In genomic region chr2:39516347-39517101, GRCh38 we compare ENCODE assay signal across 11 cellular contexts.
DNase-seq lines count a peak whose midpoint lies in the region; ATAC-seq and TF ChIP-seq lines count a peak whose summit lies in the region.
"Had no signal": no experiment of that assay in that cellular context is flagged by ENCODE, and none has a peak within 500 bp of the region (broad histone marks: within the 10 kb centered on the region; RNA-seq: fewer than 3 reads in every experiment).

No MANE protein-coding gene starts in this region.

- TF ChIP-seq CTCF in A673 (conservative IDR thresholded peaks at IDR 0.05; ENCODE audit: low read depth, low read length) (peak; percentile 55), fibroblast of mammary gland (conservative IDR thresholded peaks at IDR 0.05; ENCODE audit: control insufficient read depth, insufficient read depth, low read depth, low read length) (no peak), GM10266 (IDR thresholded peaks at IDR 0.05; ENCODE audit: control insufficient read depth, insufficient read depth, low read depth, missing control alignments) (no peak), nephron progenitor cell (IDR thresholded peaks at IDR 0.05) (no peak)

- POLR2A ChIA-PET in A673 (lab: Charles Lee; ENCODE audit: low non-redundant PET): interaction anchor here (0.5 kb wide), 1 partner anchor 182 kb away, joined by 3 read pairs; no protein-coding TSS in a partner anchor

- peaks cover 50% of the 10 kb centered on the region for H3K4me1 Mint-ChIP-seq in nephron progenitor cell

- peaks cover 70% of the 10 kb centered on the region for H3K4me1 ChIP-seq in A673 (ENCODE audit: insufficient read depth, low read length, poor library complexity, severe bottlenecking)

- peaks cover 17% of the 10 kb centered on the region for H3K9me3 Mint-ChIP-seq in nephron progenitor cell

- DNase-seq in A673 (ENCODE audit: low spot score) (peak; percentile 92), NCI-H446 (lab: John Stamatoyannopoulos, UW) (peak; percentile 64 to 90), fibroblast of mammary gland (ENCODE audit: low read depth) (peak; percentile 71), middle frontal gyrus (ENCODE audit: extremely low spot score, low spot score) (peak; percentile 29), GM10266 (ENCODE audit: extremely low spot score) (no peak), nephron progenitor cell (no peak)
- DNase-seq: activated CD4-positive, alpha-beta T cell treated with anti-CD3 and anti-CD28 coated beads for 4 hours; NCI-H2107 had no signal

- ATAC-seq in GM18870 (IDR thresholded peaks at IDR 0.05; ENCODE audit: unreplicated experiment) (no peak), GM21576 (IDR thresholded peaks at IDR 0.05; ENCODE audit: unreplicated experiment) (no peak)

- no TSS peak for BruUV-seq in A673 (replicated peaks; lab: Mats Ljungman, UMichigan)

- H3K27ac ChIP-seq in A673 (ENCODE audit: low read depth, low read length, poor library complexity, severe bottlenecking): peak overlapping the region; percentile 82

- no peaks in the 10 kb centered on the region for H3K27me3 Mint-ChIP-seq in nephron progenitor cell (ENCODE audit: low read depth, poor library complexity)

- CTCF ChIA-PET in A673 (lab: Charles Lee): interaction anchor here (1.4 to 1.5 kb wide), 2 partner anchors 181 to 214 kb away, joined by 5 to 11 read pairs; no protein-coding TSS in a partner anchor

- H3K9me3 ChIP-seq in A673 (ENCODE audit: low read depth, low read length, poor library complexity, severe bottlenecking): no peaks in the 10 kb centered on the region

- H3K36me3 ChIP-seq in A673 (ENCODE audit: insufficient read depth, low read length, poor library complexity, severe bottlenecking): no peaks in the 10 kb centered on the region

- H3K4me3 ChIP-seq in A673 (ENCODE audit: low read depth, low read length, poor library complexity, severe bottlenecking): no peak overlapping the region
- no peak overlapping the region for H3K4me3 ChIP-seq in fibroblast of mammary gland (ENCODE audit: control insufficient read depth, low read depth, low read length)

- peaks cover 16% of the 10 kb centered on the region for H3K36me3 Mint-ChIP-seq in nephron progenitor cell (ENCODE audit: low read depth)

- H3K27ac Mint-ChIP-seq in nephron progenitor cell: no peak overlapping the region
- H3K27ac Mint-ChIP-seq: progenitor cell of endocrine pancreas had no signal

- intact Hi-C loops in A673 (cut with micrococcal nuclease; ENCODE audit: unreplicated experiment): loop anchor here (1.0 to 10.0 kb wide), 4 partner anchors 181 to 388 kb away; no protein-coding TSS in a partner anchor

- H3K27me3 ChIP-seq in A673 (replicated peaks; ENCODE audit: insufficient read depth, low read depth, low read length, poor library complexity): no peaks in the 10 kb centered on the region

- no peak overlapping the region for H3K4me3 Mint-ChIP-seq in nephron progenitor cell

Comparison
In these comparisons a context has a peak if more than half of its experiments do, and no peak if none do; other contexts are left out.
1. DNase-seq: peak in A673 (single experiment), NCI-H446 (2 of 2), fibroblast of mammary gland (single experiment) and middle frontal gyrus (single experiment); none in GM10266 (single experiment) and nephron progenitor cell (single experiment).